ENCODE assay signal across 10 cellular contexts in genomic region chr1:225995919-225996864, GRCh38. TPM values are rescaled to one million over a fixed set of nuclear protein-coding genes. Genes with fewer than 3 reads are reported as not detected.
DNase-seq lines count a peak whose midpoint lies in the region; ATAC-seq and TF ChIP-seq lines count a peak whose summit lies in the region.
"Had no signal": no experiment of that assay in that cellular context is flagged by ENCODE, and none has a peak within 500 bp of the region (broad histone marks: within the 10 kb centered on the region; RNA-seq: fewer than 3 reads in every experiment).

No MANE protein-coding gene starts in this region.

- H3K9me3 ChIP-seq in CD4-positive, CD25-positive, alpha-beta regulatory T cell (ENCODE audit: control insufficient read depth in 2 of 2, low read length in 2 of 2) = no peaks in the 10 kb centered on the region
- H3K9me3 ChIP-seq in transverse colon = no peaks in the 10 kb centered on the region

- peaks cover 36% of the 10 kb centered on the region for H3K36me3 Mint-ChIP-seq in CD4-positive, CD25-positive, alpha-beta regulatory T cell
- H3K36me3 Mint-ChIP-seq in activated T-helper 1 cell treated with anti-CD3 and anti-CD28 coated beads, Interleukin-12 subunit alpha, Interleukin-12 subunit beta, Interleukin-2, Interleukin-4 antibody, amounts not matched to agents 30 ng/mL and 10 ng/mL and 1 ng/mL, durations not matched to agents 14 hours and 24 hours and 36 hours (ENCODE audit: low read depth) = peaks cover 41% of the 10 kb centered on the region
- peaks cover 0 to 6% of the 10 kb centered on the region in 2 donors for H3K36me3 Mint-ChIP-seq in naive B cell

- peaks cover 63% of the 10 kb centered on the region for H3K4me1 ChIP-seq in CD4-positive, CD25-positive, alpha-beta regulatory T cell (ENCODE audit: control insufficient read depth, insufficient read depth, low read length, poor library complexity, severe bottlenecking)
- H3K4me1 ChIP-seq in foreskin keratinocyte = peaks cover 12% of the 10 kb centered on the region
- H3K4me1 ChIP-seq in transverse colon = peaks cover 10 to 42% (median 32%) of the 10 kb centered on the region in 4 donors

- H3K27ac ChIP-seq in CD4-positive, CD25-positive, alpha-beta regulatory T cell (ENCODE audit: insufficient read depth, low read length, poor library complexity, severe bottlenecking) = peak overlapping the region; percentile 52
- H3K27ac ChIP-seq in foreskin keratinocyte (no peak overlapping the region), transverse colon (no peak overlapping the region)

- TF ChIP-seq EP300 in transverse colon (IDR thresholded peaks at IDR 0.05; ENCODE audit: low read depth) = no peak

- no peak for TF ChIP-seq POLR2A in transverse colon (IDR thresholded peaks at IDR 0.05)

- in situ Hi-C loops in transverse colon (cut with MboI; ENCODE audit: low pct_ligation_motif_present in 1 of 4, low pct_unique_long_range_greater_than_20kb in 1 of 4, low sequenced_read_pairs in 3 of 4) = loop anchor here in 1 of 4 donors (5.0 kb wide), 1 partner anchor 66 kb away; the partner anchor contains the start of gene H3-3A

- H3K4me1 Mint-ChIP-seq in CD4-positive, CD25-positive, alpha-beta regulatory T cell = peaks cover 28 to 72% (median 41%) of the 10 kb centered on the region in 4 donors
- peaks cover 61% of the 10 kb centered on the region for H3K4me1 Mint-ChIP-seq in activated T-helper 1 cell treated with anti-CD3 and anti-CD28 coated beads, Interleukin-12 subunit alpha, Interleukin-12 subunit beta, Interleukin-2, Interleukin-4 antibody, amounts not matched to agents 30 ng/mL and 10 ng/mL and 1 ng/mL, durations not matched to agents 14 hours and 24 hours and 36 hours (ENCODE audit: low read depth)
- peaks cover 33 to 49% (median 39%) of the 10 kb centered on the region in 3 donors for H3K4me1 Mint-ChIP-seq in naive B cell

- intact Hi-C loops in activated T-helper 1 cell treated with anti-CD3 and anti-CD28 coated beads, Interleukin-12 subunit alpha, Interleukin-12 subunit beta, Interleukin-2, Interleukin-4 antibody, amounts not matched to agents 30 ng/mL and 10 ng/mL and 1 ng/mL, durations not matched to agents 14 hours and 24 hours and 36 hours (cut with micrococcal nuclease) = loop anchor here (5.0 kb wide), 2 partner anchors 311 to 529 kb away; partner anchors contain the start of gene LIN9
- intact Hi-C loops in transverse colon (cut with DNase I; ENCODE audit: low total_unique reads) = no loop called here

- WGBS in transverse colon (ENCODE audit: low coverage in 1 of 2), 2 donors = 33 to 42% methylated on average over 4 of the region's 4 CpGs

- peak overlapping the region; percentile 55 to 99 (median 96) for H3K27ac Mint-ChIP-seq in CD4-positive, CD25-positive, alpha-beta regulatory T cell
- peak overlapping the region; percentile 70 for H3K27ac Mint-ChIP-seq in activated T-helper 1 cell treated with anti-CD3 and anti-CD28 coated beads, Interleukin-12 subunit alpha, Interleukin-12 subunit beta, Interleukin-2, Interleukin-4 antibody, amounts not matched to agents 30 ng/mL and 10 ng/mL and 1 ng/mL, durations not matched to agents 14 hours and 24 hours and 36 hours
- H3K27ac Mint-ChIP-seq in naive B cell = peak overlapping the region; percentile 4 to 100 (median 57)

- no peaks in the 10 kb centered on the region for H3K9me3 Mint-ChIP-seq in CD4-positive, CD25-positive, alpha-beta regulatory T cell
- H3K9me3 Mint-ChIP-seq in activated T-helper 1 cell treated with anti-CD3 and anti-CD28 coated beads, Interleukin-12 subunit alpha, Interleukin-12 subunit beta, Interleukin-2, Interleukin-4 antibody, amounts not matched to agents 30 ng/mL and 10 ng/mL and 1 ng/mL, durations not matched to agents 14 hours and 24 hours and 36 hours = no peaks in the 10 kb centered on the region
- H3K9me3 Mint-ChIP-seq in naive B cell = peaks cover 0 to 1% (median 0%) of the 10 kb centered on the region in 7 donors

- TF ChIP-seq CTCF in HFF-Myc (IDR thresholded peaks at IDR 0.05; ENCODE audit: low read depth, low read length, missing control alignments) (no peak), foreskin keratinocyte (conservative IDR thresholded peaks at IDR 0.05) (no peak), transverse colon (IDR thresholded peaks at IDR 0.05) (no peak)

- H3K4me3 ChIP-seq in CD4-positive, CD25-positive, alpha-beta regulatory T cell (ENCODE audit: low read depth, low read length) = peak overlapping the region; percentile 48
- peak overlapping the region; percentile 19 for H3K4me3 ChIP-seq in HFF-Myc (replicated peaks; ENCODE audit: low read depth, low read length)
- no peak overlapping the region for H3K4me3 ChIP-seq in transverse colon

- H3K4me3 Mint-ChIP-seq in CD4-positive, CD25-positive, alpha-beta regulatory T cell = peak overlapping the region; percentile 75 to 96 (median 76)
- H3K4me3 Mint-ChIP-seq in activated T-helper 1 cell treated with anti-CD3 and anti-CD28 coated beads, Interleukin-12 subunit alpha, Interleukin-12 subunit beta, Interleukin-2, Interleukin-4 antibody, amounts not matched to agents 30 ng/mL and 10 ng/mL and 1 ng/mL, durations not matched to agents 14 hours and 24 hours and 36 hours = peak overlapping the region; percentile 76
- H3K4me3 Mint-ChIP-seq in naive B cell = peak overlapping the region in 7 of 8 donors; percentile 4 to 99 (median 68)

- peaks cover 12% of the 10 kb centered on the region for H3K27me3 Mint-ChIP-seq in CD4-positive, CD25-positive, alpha-beta regulatory T cell
- no peaks in the 10 kb centered on the region for H3K27me3 Mint-ChIP-seq in activated T-helper 1 cell treated with anti-CD3 and anti-CD28 coated beads, Interleukin-12 subunit alpha, Interleukin-12 subunit beta, Interleukin-2, Interleukin-4 antibody, amounts not matched to agents 30 ng/mL and 10 ng/mL and 1 ng/mL, durations not matched to agents 14 hours and 24 hours and 36 hours (ENCODE audit: insufficient read depth)
- H3K27me3 Mint-ChIP-seq in naive B cell = no peaks in the 10 kb centered on the region

- peaks cover 40% of the 10 kb centered on the region for H3K36me3 ChIP-seq in CD4-positive, CD25-positive, alpha-beta regulatory T cell (ENCODE audit: control insufficient read depth, insufficient read depth, low read length)
- peaks cover 0 to 36% (median 15%) of the 10 kb centered on the region in 4 donors for H3K36me3 ChIP-seq in transverse colon

- H3K27me3 ChIP-seq in CD4-positive, CD25-positive, alpha-beta regulatory T cell (ENCODE audit: control insufficient read depth, insufficient read depth, low read length) = no peaks in the 10 kb centered on the region
- H3K27me3 ChIP-seq in foreskin keratinocyte (no peaks in the 10 kb centered on the region), transverse colon (no peaks in the 10 kb centered on the region)

- DNase-seq in CD4-positive, CD25-positive, alpha-beta regulatory T cell = no peak
- no peak for DNase-seq in HFF-Myc (ENCODE audit: extremely low read depth, low read depth)
- no peak for DNase-seq in activated T-helper 1 cell treated with anti-CD3 and anti-CD28 coated beads, Interleukin-12 subunit alpha, Interleukin-12 subunit beta, Interleukin-2, Interleukin-4 antibody, amounts not matched to agents 30 ng/mL and 10 ng/mL and 1 ng/mL, durations not matched to agents 14 hours and 24 hours and 36 hours (ENCODE audit: low spot score)
- no peak for DNase-seq in naive B cell
- no peak for DNase-seq in foreskin keratinocyte
- DNase-seq in transverse colon = no peak
- DNase-seq in epidermal melanocyte (ENCODE audit: insufficient read length, low spot score) = no peak
- DNase-seq: NCI-H187 had no signal

- ATAC-seq in CD4-positive, CD25-positive, alpha-beta regulatory T cell (ENCODE audit: low read depth in 2 of 2) = no peak
- ATAC-seq in naive B cell (ENCODE audit: low read depth in 2 of 2) = no peak
- no peak for ATAC-seq in GM19452 (IDR thresholded peaks at IDR 0.05; ENCODE audit: unreplicated experiment)
- no peak for ATAC-seq in foreskin keratinocyte

RNA-seq across cellular contexts. Expression of gene SDE2, which starts 3.0 kb away (rescaled TPM):
- total RNA-seq in CD4-positive, CD25-positive, alpha-beta regulatory T cell = 38.1 TPM
- polyA plus RNA-seq in CD4-positive, CD25-positive, alpha-beta regulatory T cell = 10 to 100 TPM in 2 of 4 donors, 1 to 10 TPM in 2; 5.9 to 11.6 (median 9.7) TPM
- total RNA-seq in activated T-helper 1 cell treated with anti-CD3 and anti-CD28 coated beads, Interleukin-12 subunit alpha, Interleukin-12 subunit beta, Interleukin-2, Interleukin-4 antibody, amounts not matched to agents 30 ng/mL and 10 ng/mL and 1 ng/mL, durations not matched to agents 14 hours and 24 hours and 36 hours = 28.2 and 28.4 TPM in 2 replicates
- polyA plus RNA-seq in naive B cell (ENCODE audit: low read depth in 6 of 6) (10 to 100 TPM in 5 of 6 donors, 1 to 10 TPM in 1; 8.7 to 18.9 (median 11.4) TPM), foreskin keratinocyte (3.9 and 4.7 TPM in 2 replicates)
- total RNA-seq in foreskin keratinocyte (14.5 and 15.3 TPM in 2 replicates), transverse colon (10 to 100 TPM in 2 of 4 donors, 1 to 10 TPM in 2; 4.4 to 19.2 (median 13.2) TPM)

RNA-seq across cellular contexts. Expression of gene LEFTY2, which starts 55.2 kb away (rescaled TPM):
- not detected for total RNA-seq in CD4-positive, CD25-positive, alpha-beta regulatory T cell
- not detected for polyA plus RNA-seq in CD4-positive, CD25-positive, alpha-beta regulatory T cell
- total RNA-seq in activated T-helper 1 cell treated with anti-CD3 and anti-CD28 coated beads, Interleukin-12 subunit alpha, Interleukin-12 subunit beta, Interleukin-2, Interleukin-4 antibody, amounts not matched to agents 30 ng/mL and 10 ng/mL and 1 ng/mL, durations not matched to agents 14 hours and 24 hours and 36 hours = not detected in 2 replicates
- polyA plus RNA-seq in naive B cell (ENCODE audit: low read depth in 6 of 6) (not detected), foreskin keratinocyte (not detected in 2 replicates)
- total RNA-seq in foreskin keratinocyte (not detected in 2 replicates), transverse colon (10 to 100 TPM in 2 of 4 donors, under 1 TPM in 1, not detected in 1; 0.55 to 28.7 (median 24.5) TPM)
- polyA plus RNA-seq: esophagus had no signal

Comparison
In these comparisons a context has a peak if more than half of its experiments do, and no peak if none do; other contexts are left out.
1. H3K4me3 ChIP-seq: peak in CD4-positive, CD25-positive, alpha-beta regulatory T cell (single experiment) and HFF-Myc (single experiment); none in transverse colon (0 of 4).
2. Peak in every context shown above with its lines, with median percentiles within 50 percentile points of each other: H3K27ac Mint-ChIP-seq and H3K4me3 Mint-ChIP-seq.